In the genomic region with DNA sequence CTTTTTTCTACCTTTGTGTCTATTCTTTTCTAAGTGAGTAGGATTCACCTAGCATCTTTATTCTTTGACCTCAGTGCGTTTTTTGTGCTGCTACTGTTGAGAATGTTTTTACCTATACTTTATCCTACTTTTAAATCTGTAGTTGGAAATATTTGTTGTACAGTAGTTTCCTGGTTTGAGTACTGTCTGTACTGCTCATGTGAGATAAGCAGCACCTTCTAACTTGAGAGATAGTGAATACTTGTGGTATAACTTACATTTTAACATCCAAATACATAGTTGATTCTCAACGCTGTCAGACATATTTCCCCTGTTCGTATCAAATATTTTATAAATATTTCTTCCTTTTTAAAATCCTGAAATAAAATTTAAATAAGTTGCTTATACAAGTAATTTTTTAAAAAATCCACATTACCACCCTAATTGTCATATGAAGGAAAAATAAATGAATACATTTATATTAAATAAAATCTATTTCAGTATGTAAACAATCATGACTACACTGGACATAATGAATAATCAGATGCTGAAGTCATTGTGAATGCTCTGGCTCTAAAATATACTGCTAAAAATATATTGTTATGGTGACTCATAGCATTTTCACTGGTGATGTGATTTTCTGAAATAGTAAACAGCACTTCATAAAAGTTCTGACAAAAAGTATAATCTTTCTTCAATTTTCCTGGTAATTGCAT, we compare ENCODE assay signal across 1 cellular context.
TF ChIP-seq lines count a peak whose summit lies in the region.

No MANE protein-coding gene starts in this region.

TF ChIP-seq in K562, 482 proteins besides CTCF, POLR2A, EP300 and RAD21 (continued from another document):
- TF ChIP-seq, protein P1, sequence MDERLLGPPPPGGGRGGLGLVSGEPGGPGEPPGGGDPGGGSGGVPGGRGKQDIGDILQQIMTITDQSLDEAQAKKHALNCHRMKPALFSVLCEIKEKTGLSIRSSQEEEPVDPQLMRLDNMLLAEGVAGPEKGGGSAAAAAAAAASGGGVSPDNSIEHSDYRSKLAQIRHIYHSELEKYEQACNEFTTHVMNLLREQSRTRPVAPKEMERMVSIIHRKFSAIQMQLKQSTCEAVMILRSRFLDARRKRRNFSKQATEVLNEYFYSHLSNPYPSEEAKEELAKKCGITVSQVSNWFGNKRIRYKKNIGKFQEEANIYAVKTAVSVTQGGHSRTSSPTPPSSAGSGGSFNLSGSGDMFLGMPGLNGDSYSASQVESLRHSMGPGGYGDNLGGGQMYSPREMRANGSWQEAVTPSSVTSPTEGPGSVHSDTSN (CRISPR knock-in tag; IDR thresholded peaks at IDR 0.05; ENCODE audit: low read depth): no peak
- TF ChIP-seq, protein P1 (tag; conservative IDR thresholded peaks at IDR 0.05; ENCODE audit: low read depth): no peak
- TF ChIP-seq NCOA2 (IDR thresholded peaks at IDR 0.05; ENCODE audit: partially characterized antibody in 2 of 2) (peak in 1 of 2 experiments; percentile 33), ZNF384 (IDR thresholded peaks at IDR 0.05; ENCODE audit: low read depth, low read length) (no peak), SMC3 (conservative IDR thresholded peaks at IDR 0.05; ENCODE audit: insufficient read depth, low read depth, low read length) (no peak), LEF1 (IDR thresholded peaks at IDR 0.05) (no peak), CBFA2T2 (conservative IDR thresholded peaks at IDR 0.05) (peak; percentile 40), POLR2AphosphoS5 (IDR thresholded peaks at IDR 0.05; ENCODE audit: control insufficient read depth, insufficient read depth, low read depth, low read length) (no peak), ZBTB43 (CRISPR knock-in tag; IDR thresholded peaks at IDR 0.05) (no peak), ZNF175 (CRISPR knock-in tag; IDR thresholded peaks at IDR 0.05; ENCODE audit: low read depth) (peak; percentile 56; the same call in 1 of the 2 replicates), MYNN (IDR thresholded peaks at IDR 0.05) (no peak), MYNN (CRISPR knock-in tag; IDR thresholded peaks at IDR 0.05) (no peak), SMARCA4 (IDR thresholded peaks at IDR 0.05) (peak; percentile 55), MTA2 (IDR thresholded peaks at IDR 0.05; ENCODE audit: low read depth) (peak; percentile 35; the same call in 1 of the 2 replicates), TSC22D4 (tag; IDR thresholded peaks at IDR 0.05) (no peak), TCF7 (IDR thresholded peaks at IDR 0.05; ENCODE audit: borderline replicate concordance) (no peak), EP400 (IDR thresholded peaks at IDR 0.05) (no peak), ZNF23 (CRISPR knock-in tag; IDR thresholded peaks at IDR 0.05) (no peak), YBX1 (IDR thresholded peaks at IDR 0.05) (no peak), ELK3 (CRISPR knock-in tag; IDR thresholded peaks at IDR 0.05) (no peak), CBFA2T3 (IDR thresholded peaks at IDR 0.05) (peak; percentile 77), CREM (IDR thresholded peaks at IDR 0.05; ENCODE audit: low read depth) (no peak), SIX5 (IDR thresholded peaks at IDR 0.05; ENCODE audit: borderline replicate concordance in 1 of 2, insufficient read depth in 1 of 2, low read depth in 1 of 2, low read length in 2 of 2) (no peak), HMBOX1 (IDR thresholded peaks at IDR 0.05) (peak; percentile 84), KDM1A (IDR thresholded peaks at IDR 0.05) (peak; percentile 24 to 41; a peak in 1 of 4 replicates), TCF3 (CRISPR knock-in tag; IDR thresholded peaks at IDR 0.05) (peak; percentile 60), ZEB2 (IDR thresholded peaks at IDR 0.05) (0 out of 2 replicates have a peak, but pooled peaks have one; percentile 36), XRCC4 (IDR thresholded peaks at IDR 0.05; ENCODE audit: extremely low read depth, insufficient read depth, insufficient read length) (no peak), JUN (IDR thresholded peaks at IDR 0.05; ENCODE audit: borderline replicate concordance, low read depth, low read length) (0 out of 2 replicates have a peak, but pooled peaks have one; percentile 18), JUN (CRISPR knock-in tag; IDR thresholded peaks at IDR 0.05; ENCODE audit: borderline replicate concordance) (no peak), ZNF217 (CRISPR knock-in tag; IDR thresholded peaks at IDR 0.05) (no peak), TBL1XR1 (IDR thresholded peaks at IDR 0.05; ENCODE audit: low read length in 2 of 2) (peak in 1 of 2 experiments; percentile 35; a peak in 1 of 4 replicates), U2AF2 (optimal IDR thresholded peaks at IDR 0.05; ENCODE audit: low read depth, low read length) (no peak), FOSL1 (tag; conservative IDR thresholded peaks at IDR 0.05) (peak; percentile 46; the same call in 1 of the 2 replicates), KLF16 (IDR thresholded peaks at IDR 0.05) (peak; percentile 32; the same call in 1 of the 2 replicates), PHB2 (IDR thresholded peaks at IDR 0.05; ENCODE audit: low read depth) (no peak), ZNF695 (CRISPR knock-in tag; IDR thresholded peaks at IDR 0.05) (no peak), ZBTB12 (CRISPR knock-in tag; IDR thresholded peaks at IDR 0.05) (no peak), GATAD2B (IDR thresholded peaks at IDR 0.05; ENCODE audit: borderline replicate concordance) (0 out of 2 replicates have a peak, but pooled peaks have one; percentile 43), BDP1 (IDR thresholded peaks at IDR 0.05; ENCODE audit: insufficient read depth, insufficient read length) (no peak), NFATC3 (IDR thresholded peaks at IDR 0.05) (no peak), TEAD4 (IDR thresholded peaks at IDR 0.05; ENCODE audit: low read length) (peak; percentile 87), TEAD4 (CRISPR knock-in tag; IDR thresholded peaks at IDR 0.05; ENCODE audit: borderline replicate concordance) (no peak), ARID1B (IDR thresholded peaks at IDR 0.05) (peak; percentile 82)
- TF ChIP-seq, protein P2, sequence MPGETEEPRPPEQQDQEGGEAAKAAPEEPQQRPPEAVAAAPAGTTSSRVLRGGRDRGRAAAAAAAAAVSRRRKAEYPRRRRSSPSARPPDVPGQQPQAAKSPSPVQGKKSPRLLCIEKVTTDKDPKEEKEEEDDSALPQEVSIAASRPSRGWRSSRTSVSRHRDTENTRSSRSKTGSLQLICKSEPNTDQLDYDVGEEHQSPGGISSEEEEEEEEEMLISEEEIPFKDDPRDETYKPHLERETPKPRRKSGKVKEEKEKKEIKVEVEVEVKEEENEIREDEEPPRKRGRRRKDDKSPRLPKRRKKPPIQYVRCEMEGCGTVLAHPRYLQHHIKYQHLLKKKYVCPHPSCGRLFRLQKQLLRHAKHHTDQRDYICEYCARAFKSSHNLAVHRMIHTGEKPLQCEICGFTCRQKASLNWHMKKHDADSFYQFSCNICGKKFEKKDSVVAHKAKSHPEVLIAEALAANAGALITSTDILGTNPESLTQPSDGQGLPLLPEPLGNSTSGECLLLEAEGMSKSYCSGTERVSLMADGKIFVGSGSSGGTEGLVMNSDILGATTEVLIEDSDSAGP (CRISPR knock-in tag; IDR thresholded peaks at IDR 0.05): no peak
- TF ChIP-seq, protein P3, sequence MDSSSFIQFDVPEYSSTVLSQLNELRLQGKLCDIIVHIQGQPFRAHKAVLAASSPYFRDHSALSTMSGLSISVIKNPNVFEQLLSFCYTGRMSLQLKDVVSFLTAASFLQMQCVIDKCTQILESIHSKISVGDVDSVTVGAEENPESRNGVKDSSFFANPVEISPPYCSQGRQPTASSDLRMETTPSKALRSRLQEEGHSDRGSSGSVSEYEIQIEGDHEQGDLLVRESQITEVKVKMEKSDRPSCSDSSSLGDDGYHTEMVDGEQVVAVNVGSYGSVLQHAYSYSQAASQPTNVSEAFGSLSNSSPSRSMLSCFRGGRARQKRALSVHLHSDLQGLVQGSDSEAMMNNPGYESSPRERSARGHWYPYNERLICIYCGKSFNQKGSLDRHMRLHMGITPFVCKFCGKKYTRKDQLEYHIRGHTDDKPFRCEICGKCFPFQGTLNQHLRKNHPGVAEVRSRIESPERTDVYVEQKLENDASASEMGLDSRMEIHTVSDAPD (CRISPR knock-in tag; IDR thresholded peaks at IDR 0.05): no peak
- TF ChIP-seq, protein P4, sequence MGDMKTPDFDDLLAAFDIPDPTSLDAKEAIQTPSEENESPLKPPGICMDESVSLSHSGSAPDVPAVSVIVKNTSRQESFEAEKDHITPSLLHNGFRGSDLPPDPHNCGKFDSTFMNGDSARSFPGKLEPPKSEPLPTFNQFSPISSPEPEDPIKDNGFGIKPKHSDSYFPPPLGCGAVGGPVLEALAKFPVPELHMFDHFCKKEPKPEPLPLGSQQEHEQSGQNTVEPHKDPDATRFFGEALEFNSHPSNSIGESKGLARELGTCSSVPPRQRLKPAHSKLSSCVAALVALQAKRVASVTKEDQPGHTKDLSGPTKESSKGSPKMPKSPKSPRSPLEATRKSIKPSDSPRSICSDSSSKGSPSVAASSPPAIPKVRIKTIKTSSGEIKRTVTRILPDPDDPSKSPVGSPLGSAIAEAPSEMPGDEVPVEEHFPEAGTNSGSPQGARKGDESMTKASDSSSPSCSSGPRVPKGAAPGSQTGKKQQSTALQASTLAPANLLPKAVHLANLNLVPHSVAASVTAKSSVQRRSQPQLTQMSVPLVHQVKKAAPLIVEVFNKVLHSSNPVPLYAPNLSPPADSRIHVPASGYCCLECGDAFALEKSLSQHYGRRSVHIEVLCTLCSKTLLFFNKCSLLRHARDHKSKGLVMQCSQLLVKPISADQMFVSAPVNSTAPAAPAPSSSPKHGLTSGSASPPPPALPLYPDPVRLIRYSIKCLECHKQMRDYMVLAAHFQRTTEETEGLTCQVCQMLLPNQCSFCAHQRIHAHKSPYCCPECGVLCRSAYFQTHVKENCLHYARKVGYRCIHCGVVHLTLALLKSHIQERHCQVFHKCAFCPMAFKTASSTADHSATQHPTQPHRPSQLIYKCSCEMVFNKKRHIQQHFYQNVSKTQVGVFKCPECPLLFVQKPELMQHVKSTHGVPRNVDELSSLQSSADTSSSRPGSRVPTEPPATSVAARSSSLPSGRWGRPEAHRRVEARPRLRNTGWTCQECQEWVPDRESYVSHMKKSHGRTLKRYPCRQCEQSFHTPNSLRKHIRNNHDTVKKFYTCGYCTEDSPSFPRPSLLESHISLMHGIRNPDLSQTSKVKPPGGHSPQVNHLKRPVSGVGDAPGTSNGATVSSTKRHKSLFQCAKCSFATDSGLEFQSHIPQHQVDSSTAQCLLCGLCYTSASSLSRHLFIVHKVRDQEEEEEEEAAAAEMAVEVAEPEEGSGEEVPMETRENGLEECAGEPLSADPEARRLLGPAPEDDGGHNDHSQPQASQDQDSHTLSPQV (IDR thresholded peaks at IDR 0.05): 0 out of 2 replicates have a peak, but pooled peaks have one; percentile 23
